22 cellular contexts compared by ENCODE assay signal in genomic region chr2:240302933-240303332, GRCh38.
"Had no signal": no experiment of that assay in that cellular context is flagged by ENCODE, and none has a peak within 500 bp of the region (broad histone marks: within the 10 kb centered on the region; RNA-seq: fewer than 3 reads in every experiment).

No MANE protein-coding gene starts in this region.

- ATAC-seq: activated CD4-positive, CD25-positive, alpha-beta regulatory T cell treated with anti-CD3 and anti-CD28 coated beads, Interleukin-2, amount 50 U/mL, for 24 hours; PC-3 had no signal

- H3K27ac Mint-ChIP-seq: activated naive CD4-positive, alpha-beta T cell treated with anti-CD3 and anti-CD28 coated beads for 36 hours; activated naive CD8-positive, alpha-beta T cell; activated T-cell treated with anti-CD3 and anti-CD28 coated beads, Interleukin-2, amount 50 U/mL, for 24 hours; activated T-helper 1 cell treated with anti-CD3 and anti-CD28 coated beads, Interleukin-12 subunit alpha, Interleukin-12 subunit beta, Interleukin-2, Interleukin-4 antibody, amounts not matched to agents 30 ng/mL and 10 ng/mL and 1 ng/mL, durations not matched to agents 14 hours and 24 hours and 36 hours; T-helper 1 cell treated with Interleukin-12 subunit alpha and Interleukin-12 subunit beta and Interleukin-4 antibody, amounts not matched to agents 30 μg/mL and 1 μg/mL, for 36 hours had no signal

- H3K27ac ChIP-seq: KMS-11 had no signal

- H3K36me3 ChIP-seq: MG63 had no signal

- H3K4me2 ChIP-seq: KMS-11 had no signal

- H3K9ac ChIP-seq: KMS-11 had no signal

- H3K27me3 ChIP-seq: MG63 had no signal

- H3K9me3 Mint-ChIP-seq: activated naive CD4-positive, alpha-beta T cell treated with anti-CD3 and anti-CD28 coated beads for 36 hours; activated T-cell treated with anti-CD3 and anti-CD28 coated beads, Interleukin-2, amount 50 U/mL, for 24 hours; activated T-helper 1 cell treated with anti-CD3 and anti-CD28 coated beads, Interleukin-12 subunit alpha, Interleukin-12 subunit beta, Interleukin-2, Interleukin-4 antibody, amounts not matched to agents 30 ng/mL and 10 ng/mL and 1 ng/mL, durations not matched to agents 14 hours and 24 hours and 36 hours; T-helper 1 cell treated with Interleukin-12 subunit alpha and Interleukin-12 subunit beta and Interleukin-4 antibody, amounts not matched to agents 30 μg/mL and 1 μg/mL, for 36 hours had no signal

- H3K9me3 ChIP-seq: MG63 had no signal

- H3K4me3 Mint-ChIP-seq: activated naive CD4-positive, alpha-beta T cell treated with anti-CD3 and anti-CD28 coated beads for 36 hours; activated naive CD8-positive, alpha-beta T cell; activated T-cell treated with anti-CD3 and anti-CD28 coated beads, Interleukin-2, amount 50 U/mL, for 24 hours; activated T-helper 1 cell treated with anti-CD3 and anti-CD28 coated beads, Interleukin-12 subunit alpha, Interleukin-12 subunit beta, Interleukin-2, Interleukin-4 antibody, amounts not matched to agents 30 ng/mL and 10 ng/mL and 1 ng/mL, durations not matched to agents 14 hours and 24 hours and 36 hours; brain; T-helper 1 cell treated with Interleukin-12 subunit alpha and Interleukin-12 subunit beta and Interleukin-4 antibody, amounts not matched to agents 30 μg/mL and 1 μg/mL, for 36 hours had no signal

- H3K36me3 Mint-ChIP-seq: activated naive CD8-positive, alpha-beta T cell; brain had no signal

- H3K4me3 ChIP-seq: MG63 had no signal

- FAIRE-seq: astrocyte had no signal

- DNase-seq: activated CD4-positive, alpha-beta T cell treated with anti-CD3 and anti-CD28 coated beads for 48 hours; activated CD4-positive, alpha-beta T cell treated with anti-CD3 and anti-CD28 coated beads, Interleukin-2, amount 50 U/mL, for 4 hours; activated gamma-delta T cell; activated naive CD4-positive, alpha-beta T cell treated with anti-CD3 and anti-CD28 coated beads for 36 hours; activated T-cell treated with anti-CD3 and anti-CD28 coated beads, Interleukin-2, amount 50 U/mL, for 24 hours; amygdala; MG63; MV-4-11; NCI-H1105; NCI-H1436; NCI-H1694 treated with DMSO at 0.1 percent for 48 hours; NCI-H2081; NCI-H510A treated with DMSO at 0.1 percent for 48 hours; PC-3; SHP77 treated with DMSO at 0.1 percent for 48 hours had no signal
